24 cellular contexts compared by ENCODE assay signal in genomic region chr4:189265515-189265914, GRCh38.
DNase-seq lines count a peak whose midpoint lies in the region; ATAC-seq, FAIRE-seq and TF ChIP-seq lines count a peak whose summit lies in the region.
"Had no signal": no experiment of that assay in that cellular context is flagged by ENCODE, and none has a peak within 500 bp of the region (broad histone marks: within the 10 kb centered on the region; RNA-seq: fewer than 3 reads in every experiment).

No MANE protein-coding gene starts in this region.

- 0 out of 3 replicates have a peak, but pooled peaks have one; percentile 26 for ATAC-seq in GM23338
- ATAC-seq: CD8-positive, alpha-beta T cell had no signal

- TF ChIP-seq CTCF in GM23338 (conservative IDR thresholded peaks at IDR 0.05; ENCODE audit: low read depth in 2 of 2) (peak; percentile 10 to 36; a peak in 1 of 4 replicates), H9 (conservative IDR thresholded peaks at IDR 0.05) (no peak), H1 (IDR thresholded peaks at IDR 0.05; ENCODE audit: control extremely low read depth in 1 of 3, insufficient read depth in 1 of 3, low read depth in 1 of 3, low read length in 3 of 3) (no peak)

- no peaks in the 10 kb centered on the region for H3F3A ChIP-seq in GM23338 (replicated peaks; ENCODE audit: low read depth)

- H3K23ac ChIP-seq in H9 (ENCODE audit: insufficient read length, low read depth, low read length) (no peak overlapping the region), H1 (ENCODE audit: insufficient read length) (no peak overlapping the region), mesendoderm (ENCODE audit: low read length) (no peak overlapping the region)

- H3K36me3 Mint-ChIP-seq in GM23338 (ENCODE audit: low read depth) (peaks cover 10% of the 10 kb centered on the region; the same call in 2 of the 3 replicates), H9 (ENCODE audit: insufficient read depth in 1 of 3, low read depth in 3 of 3) (peaks cover 0 to 5% (median 0%) of the 10 kb centered on the region in 3 experiments; a peak in 4 of 7 replicates)
- H3K36me3 Mint-ChIP-seq in activated T-helper 2 cell treated with anti-CD3 and anti-CD28 coated beads, Interferon-gamma antibody, Interleukin-2, Interleukin-4, amounts not matched to agents 10 μg/mL and 5 μg/mL and 100 μg/mL, durations not matched to agents 14 hours and 24 hours and 36 hours (ENCODE audit: low read depth) = no peaks in the 10 kb centered on the region
- H3K36me3 Mint-ChIP-seq: CD8-positive, alpha-beta T cell had no signal

- H3K56ac ChIP-seq in H9 (ENCODE audit: insufficient read length, low read depth, low read length) = no peak overlapping the region
- no peak overlapping the region for H3K56ac ChIP-seq in H1 (replicated peaks; ENCODE audit: insufficient read length, low read depth, low read length)
- no peak overlapping the region for H3K56ac ChIP-seq in mesendoderm (ENCODE audit: low read length)

- H2BK120ac ChIP-seq in H9 (ENCODE audit: low read depth, low read length, poor library complexity, severe bottlenecking) (no peak overlapping the region), H1 (replicated peaks; ENCODE audit: low read depth, low read length) (no peak overlapping the region), mesendoderm (ENCODE audit: low read depth, low read length) (no peak overlapping the region)

- H3K27me3 ChIP-seq in GM23338 (ENCODE audit: insufficient read depth) = no peaks in the 10 kb centered on the region
- no peaks in the 10 kb centered on the region for H3K27me3 ChIP-seq in H9 (ENCODE audit: insufficient read depth, low read length)
- no peaks in the 10 kb centered on the region for H3K27me3 ChIP-seq in H1 (replicated peaks in 1 of 4; ENCODE audit: control insufficient read depth in 3 of 4, extremely low read depth in 1 of 4, insufficient read depth in 3 of 4, low read length in 3 of 4)
- H3K27me3 ChIP-seq in mesendoderm (ENCODE audit: insufficient read depth, low read length, poor library complexity) = no peaks in the 10 kb centered on the region
- H3K27me3 ChIP-seq: BLaER1 treated with 17β-estradiol and CSF1 and Interleukin-3, amounts not matched to agents 10 nM and 100 nM had no signal

- no peak overlapping the region for H3K4me2 ChIP-seq in GM23338
- H3K4me2 ChIP-seq in H9 (ENCODE audit: insufficient read depth, insufficient read length, low read length) = no peak overlapping the region
- no peak overlapping the region for H3K4me2 ChIP-seq in H1 (ENCODE audit: insufficient read depth in 1 of 2, low read depth in 2 of 2, low read length in 2 of 2)
- no peak overlapping the region for H3K4me2 ChIP-seq in mesendoderm (ENCODE audit: low read length)
- H3K4me2 ChIP-seq: BLaER1 treated with 17β-estradiol and CSF1 and Interleukin-3, amounts not matched to agents 10 nM and 100 nM had no signal

- H3K27me3 Mint-ChIP-seq in GM23338 (ENCODE audit: insufficient read depth, low read depth, poor library complexity) = peaks cover 4% of the 10 kb centered on the region
- H3K27me3 Mint-ChIP-seq in H9 (ENCODE audit: low read depth) = no peaks in the 10 kb centered on the region
- no peaks in the 10 kb centered on the region for H3K27me3 Mint-ChIP-seq in activated T-helper 2 cell treated with anti-CD3 and anti-CD28 coated beads, Interferon-gamma antibody, Interleukin-2, Interleukin-4, amounts not matched to agents 10 μg/mL and 5 μg/mL and 100 μg/mL, durations not matched to agents 14 hours and 24 hours and 36 hours (ENCODE audit: low read depth)
- H3K27me3 Mint-ChIP-seq: B cell; CD4-positive, alpha-beta T cell had no signal

- no peak overlapping the region for H3K18ac ChIP-seq in H9 (ENCODE audit: insufficient read length, low read depth, low read length)
- no peak overlapping the region for H3K18ac ChIP-seq in H1 (ENCODE audit: extremely low read depth, low read length)
- H3K18ac ChIP-seq in mesendoderm (ENCODE audit: low read length) = no peak overlapping the region

- H3K4ac ChIP-seq in H9 (ENCODE audit: low read depth, low read length) = no peak overlapping the region
- H3K4ac ChIP-seq in H1 (replicated peaks; ENCODE audit: insufficient read length, low read depth, low read length) = no peak overlapping the region
- H3K4ac ChIP-seq in mesendoderm (ENCODE audit: low read depth, low read length) = no peak overlapping the region

- H2AFZ ChIP-seq in GM23338 (no peak overlapping the region), H9 (ENCODE audit: low read length) (no peak overlapping the region), H1 (ENCODE audit: low read length) (no peak overlapping the region)

- POLR2A ChIA-PET in H1 (lab: Charles Lee; ENCODE audit: partially characterized antibody) = no interaction called here

- TF ChIP-seq EP300 in H1 (IDR thresholded peaks at IDR 0.05; ENCODE audit: borderline replicate concordance in 1 of 2, low read depth in 2 of 2, low read length in 2 of 2) = no peak

- no peak overlapping the region for H3K4me3 Mint-ChIP-seq in GM23338
- H3K4me3 Mint-ChIP-seq in H9 = no peak overlapping the region
- H3K4me3 Mint-ChIP-seq in activated T-helper 2 cell treated with anti-CD3 and anti-CD28 coated beads, Interferon-gamma antibody, Interleukin-2, Interleukin-4, amounts not matched to agents 10 μg/mL and 5 μg/mL and 100 μg/mL, durations not matched to agents 14 hours and 24 hours and 36 hours (ENCODE audit: low read depth) = no peak overlapping the region
- H3K4me3 Mint-ChIP-seq: B cell; CD4-positive, alpha-beta T cell; CD8-positive, alpha-beta T cell had no signal

- H3K4me1 ChIP-seq in GM23338 (ENCODE audit: insufficient read depth) (no peaks in the 10 kb centered on the region), H9 (ENCODE audit: insufficient read depth, low read length) (no peaks in the 10 kb centered on the region), H1 (replicated peaks in 1 of 4; ENCODE audit: control insufficient read depth in 3 of 4, insufficient read depth in 4 of 4, low read length in 3 of 4) (no peaks in the 10 kb centered on the region), mesendoderm (ENCODE audit: control insufficient read depth, low read depth, low read length) (no peaks in the 10 kb centered on the region)
- H3K4me1 ChIP-seq: BLaER1 treated with 17β-estradiol and CSF1 and Interleukin-3, amounts not matched to agents 10 nM and 100 nM; Caco-2 had no signal

- H2BK12ac ChIP-seq in H9 (ENCODE audit: insufficient read length, low read depth, low read length) = no peak overlapping the region
- H2BK12ac ChIP-seq in H1 (ENCODE audit: low read depth, low read length) = no peak overlapping the region

- H3K9me3 ChIP-seq in H9 (ENCODE audit: control insufficient read depth, low read depth, low read length) (peaks cover 16% of the 10 kb centered on the region), H1 (ENCODE audit: insufficient read depth in 2 of 2, low read depth in 1 of 2, low read length in 1 of 2) (peaks cover 11 to 14% of the 10 kb centered on the region in 2 experiments)
- H3K9me3 ChIP-seq: Caco-2 had no signal

- TF ChIP-seq RAD21 in H1 (IDR thresholded peaks at IDR 0.05 in 1 of 2, conservative IDR thresholded peaks at IDR 0.05 in 1 of 2; ENCODE audit: low read depth in 2 of 2, low read length in 2 of 2) = peak; percentile 6 to 20; a peak in 1 of 4 replicates

- H3K4me1 Mint-ChIP-seq in GM23338 = no peaks in the 10 kb centered on the region; the same call in 2 of the 3 replicates
- H3K4me1 Mint-ChIP-seq in H9 = no peaks in the 10 kb centered on the region
- no peaks in the 10 kb centered on the region for H3K4me1 Mint-ChIP-seq in activated T-helper 2 cell treated with anti-CD3 and anti-CD28 coated beads, Interferon-gamma antibody, Interleukin-2, Interleukin-4, amounts not matched to agents 10 μg/mL and 5 μg/mL and 100 μg/mL, durations not matched to agents 14 hours and 24 hours and 36 hours (ENCODE audit: low read depth)
- H3K4me1 Mint-ChIP-seq: B cell had no signal

- peak; percentile 21 for DNase-seq in GM23338 (ENCODE audit: low spot score)
- peak; percentile 36 for DNase-seq in H9
- DNase-seq in H1 (ENCODE audit: low read depth in 1 of 2, low spot score in 2 of 2) = no peak
- peak; percentile 9 for DNase-seq in mesendoderm
- DNase-seq in SW 1271 (lab: John Stamatoyannopoulos, UW) = no peak
- DNase-seq in SIG-M5 (lab: John Stamatoyannopoulos, UW) = no peak
- DNase-seq in ACHN = no peak
- no peak for DNase-seq in activated T-helper 2 cell treated with anti-CD3 and anti-CD28 coated beads, Interferon-gamma antibody, Interleukin-2, Interleukin-4, amounts not matched to agents 10 μg/mL and 5 μg/mL and 100 μg/mL, durations not matched to agents 14 hours and 24 hours and 36 hours (ENCODE audit: low spot score)
- DNase-seq: 8988T; AML-193; Caco-2; Calu3; CD4-positive, alpha-beta T cell; CD8-positive, alpha-beta T cell; DMS79 treated with DMSO at 0.1 percent for 48 hours; GF-D8 had no signal

- 0 out of 2 replicates have a peak, but pooled peaks cover 3% of the 10 kb centered on the region for H3K36me3 ChIP-seq in GM23338 (ENCODE audit: insufficient read depth)
- peaks cover 0 to 4% (median 0%) of the 10 kb centered on the region in 4 experiments; a peak in 2 of 8 replicates for H3K36me3 ChIP-seq in H1 (ENCODE audit: control insufficient read depth in 2 of 4, insufficient read depth in 4 of 4, low read length in 3 of 4)
- H3K36me3 ChIP-seq in mesendoderm (ENCODE audit: control insufficient read depth, insufficient read depth, low read length) = no peaks in the 10 kb centered on the region
- H3K36me3 ChIP-seq: BLaER1 treated with 17β-estradiol and CSF1 and Interleukin-3, amounts not matched to agents 10 nM and 100 nM had no signal

- no peak overlapping the region for H4K5ac ChIP-seq in H9 (ENCODE audit: insufficient read length, low read depth, low read length)
- no peak overlapping the region for H4K5ac ChIP-seq in H1 (ENCODE audit: insufficient read length, low read depth, low read length)
- H4K5ac ChIP-seq in mesendoderm (ENCODE audit: low read length) = no peak overlapping the region

- H3K79me2 ChIP-seq in GM23338 (replicated peaks; ENCODE audit: insufficient read depth) (no peaks in the 10 kb centered on the region), H9 (ENCODE audit: insufficient read depth, low read length) (no peaks in the 10 kb centered on the region), H1 (ENCODE audit: control insufficient read depth in 1 of 2, insufficient read depth in 2 of 2, low read length in 2 of 2) (no peaks in the 10 kb centered on the region), mesendoderm (ENCODE audit: control insufficient read depth, insufficient read depth, low read length) (no peaks in the 10 kb centered on the region)

- CTCF ChIA-PET in H1 (lab: Charles Lee; ENCODE audit: partially characterized antibody) = interaction anchor here (1.0 kb wide), 1 partner anchor 21 kb away, joined by 4 read pairs; no protein-coding TSS in a partner anchor

- H3T11ph ChIP-seq in H9 (ENCODE audit: low read length) = no peak overlapping the region

- H3K79me1 ChIP-seq in H9 (ENCODE audit: insufficient read depth, low read depth, low read length, poor library complexity, severe bottlenecking) (no peaks in the 10 kb centered on the region), H1 (ENCODE audit: low read depth, low read length) (no peaks in the 10 kb centered on the region), mesendoderm (ENCODE audit: low read length) (no peaks in the 10 kb centered on the region)

- H3K23me2 ChIP-seq in H9 (ENCODE audit: insufficient read length, low read depth, low read length, poor library complexity, severe bottlenecking) = no peaks in the 10 kb centered on the region
- no peaks in the 10 kb centered on the region; the same call in 1 of the 2 replicates for H3K23me2 ChIP-seq in H1 (ENCODE audit: low read depth, low read length)

- H3K27ac Mint-ChIP-seq in GM23338 = no peak overlapping the region
- H3K27ac Mint-ChIP-seq in H9 = no peak overlapping the region
- H3K27ac Mint-ChIP-seq in activated T-helper 2 cell treated with anti-CD3 and anti-CD28 coated beads, Interferon-gamma antibody, Interleukin-2, Interleukin-4, amounts not matched to agents 10 μg/mL and 5 μg/mL and 100 μg/mL, durations not matched to agents 14 hours and 24 hours and 36 hours = no peak overlapping the region
- H3K27ac Mint-ChIP-seq: B cell; CD4-positive, alpha-beta T cell; CD8-positive, alpha-beta T cell had no signal

- H2BK5ac ChIP-seq in H9 (ENCODE audit: insufficient read length, low read length) (no peak overlapping the region), H1 (ENCODE audit: low read depth, low read length) (no peak overlapping the region), mesendoderm (ENCODE audit: low read length) (no peak overlapping the region)

- H3K9ac ChIP-seq in H9 (ENCODE audit: extremely low read depth, insufficient read length, low read length) (no peak overlapping the region), H1 (replicated peaks in 1 of 4; ENCODE audit: extremely low read depth in 1 of 4, low read depth in 3 of 4, low read length in 3 of 4) (no peak overlapping the region), mesendoderm (ENCODE audit: low read length) (no peak overlapping the region)
- H3K9ac ChIP-seq: BLaER1 treated with 17β-estradiol and CSF1 and Interleukin-3, amounts not matched to agents 10 nM and 100 nM had no signal

- no peak for FAIRE-seq in H1 (lab: Jason Lieb, UNC)
- FAIRE-seq: A204.1, D721Med, G401.6, GM12891, GM19239 had no signal

- intact Hi-C loops in activated T-helper 2 cell treated with anti-CD3 and anti-CD28 coated beads, Interferon-gamma antibody, Interleukin-2, Interleukin-4, amounts not matched to agents 10 μg/mL and 5 μg/mL and 100 μg/mL, durations not matched to agents 14 hours and 24 hours and 36 hours (cut with micrococcal nuclease) = no loop called here

- no peaks in the 10 kb centered on the region for H3K9me2 ChIP-seq in GM23338 (ENCODE audit: insufficient read depth)

- H4K8ac ChIP-seq in H9 (replicated peaks; ENCODE audit: insufficient read length, low read depth, low read length) = no peak overlapping the region
- H4K8ac ChIP-seq in H1 (ENCODE audit: extremely low read depth, insufficient read depth, low read length) = no peak overlapping the region
- H4K8ac ChIP-seq in mesendoderm (ENCODE audit: low read depth, low read length) = no peak overlapping the region

- H4K20me1 ChIP-seq in GM23338 (replicated peaks; ENCODE audit: insufficient read depth) = no peaks in the 10 kb centered on the region
- no peaks in the 10 kb centered on the region for H4K20me1 ChIP-seq in H9 (ENCODE audit: control insufficient read depth, insufficient read depth, insufficient read length)
- no peaks in the 10 kb centered on the region for H4K20me1 ChIP-seq in H1 (replicated peaks in 1 of 2; ENCODE audit: control insufficient read depth in 1 of 2, insufficient read depth in 2 of 2, low read length in 2 of 2)
- H4K20me1 ChIP-seq: BLaER1 treated with 17β-estradiol and CSF1 and Interleukin-3, amounts not matched to agents 10 nM and 100 nM had no signal

- H2AK5ac ChIP-seq in H9 (ENCODE audit: insufficient read length, low read length) (no peak overlapping the region), H1 (ENCODE audit: low read depth, low read length) (no peak overlapping the region), mesendoderm (ENCODE audit: low read length) (no peak overlapping the region)

- H2BK20ac ChIP-seq in H9 (ENCODE audit: low read depth, low read length, poor library complexity, severe bottlenecking) (no peak overlapping the region), H1 (ENCODE audit: low read length) (no peak overlapping the region)

- in situ Hi-C loops in ACHN (cut with HindIII; ENCODE audit: low pct_ligation_motif_present, low pct_unique_long_range_greater_than_20kb, low sequenced_read_pairs) = no loop called here

- H4K91ac ChIP-seq in H9 (ENCODE audit: insufficient read length, low read depth, low read length) (no peak overlapping the region), H1 (replicated peaks; ENCODE audit: insufficient read length, low read length) (no peak overlapping the region)

- no peak overlapping the region for H3K14ac ChIP-seq in H9 (ENCODE audit: insufficient read depth, low read length)
- H3K14ac ChIP-seq in H1 (ENCODE audit: insufficient read length) = no peak overlapping the region

- no CpG with 5 or more reads among the region's 7 CpGs for WGBS in H9 (ENCODE audit: extremely low coverage, insufficient read length, low lambda C conversion rate)
- 80% methylated on average over 7 of the region's 7 CpGs; no CpG with 5 or more reads in 1 of the 2 experiments for WGBS in H1 (ENCODE audit: extremely low coverage in 1 of 2, insufficient coverage in 1 of 2, insufficient read length in 1 of 2, insufficient replicate concordance in 2 of 2, low coverage in 1 of 2, low lambda C conversion rate in 2 of 2, missing lambda C conversion rate in 1 of 2), 2 experiments
- WGBS in mesendoderm (ENCODE audit: extremely low coverage, insufficient coverage, low lambda C conversion rate) = no CpG with 5 or more reads among the region's 7 CpGs

- TF ChIP-seq POLR2A in H1 (IDR thresholded peaks at IDR 0.05; ENCODE audit: control extremely low read depth in 1 of 2, low read depth in 2 of 2, low read length in 2 of 2) = no peak

- H3K27ac ChIP-seq in GM23338 (ENCODE audit: low read depth) (no peak overlapping the region), H9 (ENCODE audit: insufficient read length, low read depth, low read length) (no peak overlapping the region), H1 (ENCODE audit: low read depth, low read length) (no peak overlapping the region), mesendoderm (ENCODE audit: low read depth, low read length) (no peak overlapping the region)
- H3K27ac ChIP-seq: BLaER1 treated with 17β-estradiol and CSF1 and Interleukin-3, amounts not matched to agents 10 nM and 100 nM; C4-2B had no signal

- H2BK15ac ChIP-seq in H9 (ENCODE audit: low read depth, low read length) = no peak overlapping the region
- H2BK15ac ChIP-seq in H1 (ENCODE audit: low read length) = no peak overlapping the region
- H2BK15ac ChIP-seq in mesendoderm (replicated peaks; ENCODE audit: low read depth) = no peak overlapping the region

- H3K9me3 Mint-ChIP-seq in GM23338 (peaks cover 23% of the 10 kb centered on the region), H9 (peaks cover 41 to 87% of the 10 kb centered on the region in 2 experiments)
- H3K9me3 Mint-ChIP-seq in activated T-helper 2 cell treated with anti-CD3 and anti-CD28 coated beads, Interferon-gamma antibody, Interleukin-2, Interleukin-4, amounts not matched to agents 10 μg/mL and 5 μg/mL and 100 μg/mL, durations not matched to agents 14 hours and 24 hours and 36 hours = peaks cover 45% of the 10 kb centered on the region

- no peak overlapping the region for H3K4me3 ChIP-seq in GM23338
- H3K4me3 ChIP-seq in H1 (ENCODE audit: extremely low read depth in 1 of 4, insufficient read depth in 2 of 4, low read depth in 3 of 4, low read length in 4 of 4) = no peak overlapping the region
- no peak overlapping the region for H3K4me3 ChIP-seq in mesendoderm (ENCODE audit: low read length)
- H3K4me3 ChIP-seq: BLaER1 treated with 17β-estradiol and CSF1 and Interleukin-3, amounts not matched to agents 10 nM and 100 nM had no signal

Comparison
In these comparisons a context has a peak if more than half of its experiments do, and no peak if none do; other contexts are left out.
1. DNase-seq: peak in GM23338 (single experiment), H9 (single experiment) and mesendoderm (single experiment); none in H1 (0 of 2), SW 1271 (0 of 2), SIG-M5 (single experiment), ACHN (single experiment) and activated T-helper 2 cell treated with anti-CD3 and anti-CD28 coated beads, Interferon-gamma antibody, Interleukin-2, Interleukin-4, amounts not matched to agents 10 μg/mL and 5 μg/mL and 100 μg/mL, durations not matched to agents 14 hours and 24 hours and 36 hours (single experiment).
2. CTCF ChIP-seq: peak in GM23338 (2 of 2); none in H9 (single experiment) and H1 (0 of 3).